Comparison of ENCODE assay signal across 8 cellular contexts in the genomic region with DNA sequence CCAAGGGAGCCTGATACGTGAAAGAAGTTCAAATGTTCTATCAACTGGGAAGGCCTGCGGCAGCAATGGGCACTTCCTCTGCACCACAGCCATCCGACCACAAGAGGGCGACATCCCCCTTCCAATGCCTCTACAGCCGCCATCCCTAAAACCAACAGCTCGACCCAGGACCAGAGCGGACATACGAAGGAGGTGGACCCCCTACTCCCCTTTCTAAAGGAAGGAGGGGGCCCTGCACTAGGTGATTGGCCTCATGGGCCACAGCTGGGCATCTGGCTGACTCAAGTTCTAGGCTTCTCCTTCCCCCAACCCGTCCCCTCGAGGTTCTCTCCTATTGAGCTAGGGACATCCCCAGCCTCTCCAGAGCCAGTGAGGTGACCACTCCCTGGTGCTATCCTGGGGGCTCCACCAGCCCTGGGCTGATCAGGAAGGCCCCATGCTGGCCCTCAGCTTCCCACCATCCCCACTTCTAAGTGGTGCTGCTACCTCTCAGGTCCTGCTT.
DNase-seq lines count a peak whose midpoint lies in the region; ATAC-seq and TF ChIP-seq lines count a peak whose summit lies in the region.

No MANE protein-coding gene starts in this region.

- H3K36me3 ChIP-seq in Karpas-422 (ENCODE audit: insufficient read depth, low read length) (no peaks in the 10 kb centered on the region), upper lobe of right lung (peaks cover 6% of the 10 kb centered on the region)

- intact Hi-C loops in Right ventricle myocardium inferior (cut with DNase I), result loop anchor here (2.0 kb wide), 2 partner anchors 249 to 283 kb away; partner anchors contain the start of gene RUFY4
- intact Hi-C loops in posterior vena cava (cut with DNase I), result loop anchor here (2.0 to 5.0 kb wide), 4 partner anchors 102 to 247 kb away; no protein-coding TSS in a partner anchor
- intact Hi-C loops in upper lobe of right lung (cut with DNase I), result loop anchor here (5.0 kb wide), 1 partner anchor 202 kb away; no protein-coding TSS in a partner anchor

- no peak overlapping the region for H3K4me2 ChIP-seq in Karpas-422 (ENCODE audit: low read depth, low read length, poor library complexity, severe bottlenecking)

- H3K9me3 ChIP-seq in Karpas-422 (ENCODE audit: low read length) (no peaks in the 10 kb centered on the region; the same call in 1 of the 2 replicates), upper lobe of right lung (no peaks in the 10 kb centered on the region)

- H3K4me1 Mint-ChIP-seq in activated naive CD4-positive, alpha-beta T cell treated with anti-CD3 and anti-CD28 coated beads, Interleukin-2, amount 10 ng/mL, durations not matched to agents 7 days and 5 days, result peaks cover 23% of the 10 kb centered on the region

- no peaks in the 10 kb centered on the region for H3K9me2 ChIP-seq in Karpas-422 (replicated peaks; ENCODE audit: insufficient read depth, low read length)

- H3K4me3 ChIP-seq in Karpas-422 (ENCODE audit: low read length) (no peak overlapping the region), upper lobe of right lung (no peak overlapping the region)

- no peak overlapping the region for H2AFZ ChIP-seq in Karpas-422 (ENCODE audit: low read length)

- peaks cover 6% of the 10 kb centered on the region for H3K9me3 Mint-ChIP-seq in activated naive CD4-positive, alpha-beta T cell treated with anti-CD3 and anti-CD28 coated beads, Interleukin-2, amount 10 ng/mL, durations not matched to agents 7 days and 5 days

- no peak overlapping the region for H3K27ac Mint-ChIP-seq in activated naive CD4-positive, alpha-beta T cell treated with anti-CD3 and anti-CD28 coated beads, Interleukin-2, amount 10 ng/mL, durations not matched to agents 7 days and 5 days

- H3K27me3 Mint-ChIP-seq in activated naive CD4-positive, alpha-beta T cell treated with anti-CD3 and anti-CD28 coated beads, Interleukin-2, amount 10 ng/mL, durations not matched to agents 7 days and 5 days, result peaks cover 5% of the 10 kb centered on the region

- TF ChIP-seq CTCF in C4-2B (conservative IDR thresholded peaks at IDR 0.05) (peak; percentile 88), upper lobe of right lung (IDR thresholded peaks at IDR 0.05) (peak; percentile 94)

- no peaks in the 10 kb centered on the region for H4K20me1 ChIP-seq in Karpas-422 (ENCODE audit: insufficient read depth, low read depth, low read length)

- H3K27me3 ChIP-seq in Karpas-422 (ENCODE audit: low read length) (no peaks in the 10 kb centered on the region), upper lobe of right lung (no peaks in the 10 kb centered on the region)

- H3K79me2 ChIP-seq in Karpas-422 (ENCODE audit: low read length), result no peaks in the 10 kb centered on the region

- peaks cover 12% of the 10 kb centered on the region for H3K4me1 ChIP-seq in Karpas-422 (ENCODE audit: low read length)
- H3K4me1 ChIP-seq in upper lobe of right lung, result peaks cover 11% of the 10 kb centered on the region

- ATAC-seq in Right ventricle myocardium inferior, result peak; percentile 80
- ATAC-seq in upper lobe of right lung, result peak; percentile 89

- no peak overlapping the region for H3K4me3 Mint-ChIP-seq in activated naive CD4-positive, alpha-beta T cell treated with anti-CD3 and anti-CD28 coated beads, Interleukin-2, amount 10 ng/mL, durations not matched to agents 7 days and 5 days

- CTCF ChIA-PET in activated naive CD4-positive, alpha-beta T cell treated with anti-CD3 and anti-CD28 coated beads, Interleukin-2, amount 10 ng/mL, durations not matched to agents 7 days and 5 days (lab: Charles Lee), result interaction anchor here (0.6 to 10.6 kb wide), 36 partner anchors 8 to 487 kb away, joined by 3 to 260 read pairs (median 4); partner anchors contain the start of gene RUFY4

- H3K27ac ChIP-seq in C4-2B (no peak overlapping the region), Karpas-422 (ENCODE audit: low read length) (no peak overlapping the region), upper lobe of right lung (no peak overlapping the region)

- peak; percentile 61 for DNase-seq in GM19240 (ENCODE audit: insufficient read length, low spot score)
- peak; percentile 85 for DNase-seq in Karpas-422
- peak; percentile 81 for DNase-seq in SK-N-DZ (ENCODE audit: low spot score)
- DNase-seq in activated naive CD4-positive, alpha-beta T cell treated with anti-CD3 and anti-CD28 coated beads, Interleukin-2, amount 10 ng/mL, durations not matched to agents 7 days and 5 days, result peak; percentile 79
- peak; percentile 89 for DNase-seq in Right ventricle myocardium inferior (ENCODE audit: missing footprints)
- peak; percentile 93 for DNase-seq in posterior vena cava (ENCODE audit: low spot score)
- peak; percentile 86 for DNase-seq in upper lobe of right lung

- peaks cover 6% of the 10 kb centered on the region for H3K36me3 Mint-ChIP-seq in activated naive CD4-positive, alpha-beta T cell treated with anti-CD3 and anti-CD28 coated beads, Interleukin-2, amount 10 ng/mL, durations not matched to agents 7 days and 5 days

- H3K9ac ChIP-seq in Karpas-422 (ENCODE audit: low read length), result no peak overlapping the region
